19 cellular contexts compared by ENCODE assay signal in the genomic region with DNA sequence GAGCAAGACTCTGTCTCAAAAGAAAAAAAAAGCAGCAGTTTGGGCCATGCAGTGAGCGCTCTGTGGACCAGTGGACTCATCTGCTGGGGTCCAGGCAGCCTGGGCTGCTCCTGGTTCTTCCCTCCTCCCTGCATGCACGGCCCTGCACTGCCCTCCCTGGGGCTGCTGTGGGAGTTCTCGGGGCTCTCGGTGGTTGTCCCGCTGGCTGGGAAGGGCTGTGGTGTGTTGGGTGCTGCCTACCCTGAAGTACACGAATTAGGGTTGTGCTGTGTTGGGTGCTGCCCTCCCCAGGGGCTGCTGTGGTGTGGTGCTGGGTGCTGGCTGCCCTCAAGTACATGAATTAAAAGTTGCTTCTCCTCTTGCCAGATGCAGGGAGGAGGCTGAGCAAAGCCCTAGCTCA.
"Had no signal": no experiment of that assay in that cellular context is flagged by ENCODE, and none has a peak within 500 bp of the region (broad histone marks: within the 10 kb centered on the region; RNA-seq: fewer than 3 reads in every experiment).

No MANE protein-coding gene starts in this region.

- H3K9me3 ChIP-seq: ovary, stomach, thyroid gland, uterus had no signal

- H2AFZ ChIP-seq: hepatocyte had no signal

- FAIRE-seq: kidney had no signal

- H3K27me3 ChIP-seq: ovary, thyroid gland had no signal

- H3K4me3 ChIP-seq: hepatocyte, ovary, stomach, thyroid gland, uterus had no signal

- H3K27ac Mint-ChIP-seq: activated naive CD4-positive, alpha-beta T cell treated with anti-CD3 and anti-CD28 coated beads, Interleukin-2, amount 50 U/mL, for 72 hours; brain; dendritic cell treated with granulocyte-macrophage colony-stimulating factor and Interleukin-4, amounts not matched to agents 40 ng/mL and 50 ng/mL, for 4 days; effector memory CD8-positive, alpha-beta T cell; nephron progenitor cell had no signal

- H3K36me3 Mint-ChIP-seq: activated naive CD4-positive, alpha-beta T cell treated with anti-CD3 and anti-CD28 coated beads, Interleukin-2, amount 50 U/mL, for 72 hours; brain had no signal

- ATAC-seq: activated naive CD4-positive, alpha-beta T cell treated with anti-CD3 and anti-CD28 coated beads, Interleukin-2, amount 50 U/mL, for 72 hours; effector memory CD8-positive, alpha-beta T cell; left ventricle myocardium superior had no signal

- H3K27ac ChIP-seq: epithelial cell of prostate, hepatocyte, ovary, stomach, thyroid gland, uterus had no signal

- H3K4me1 ChIP-seq: stomach, thyroid gland, uterus had no signal

- DNase-seq: activated CD4-positive, alpha-beta T cell treated with anti-CD3 and anti-CD28 coated beads, Interleukin-2, amount 50 U/mL, for 4 hours; activated CD4-positive, CD25-positive, alpha-beta regulatory T cell treated with anti-CD3 and anti-CD28 coated beads, Interleukin-2, amount 50 U/mL, for 72 hours; activated T-cell treated with anti-CD3 and anti-CD28 coated beads, Interleukin-2, amount 50 U/mL, for 1 hour; amniotic stem cell; effector memory CD8-positive, alpha-beta T cell; kidney; left ventricle myocardium superior; mesenchymal stem cell; nephron progenitor cell; ovary; stimulated activated CD4-positive, alpha-beta T cell treated with anti-CD3 and anti-CD28 coated beads, Interleukin-4, amount 100 ng/mL, for 1 hour; stomach; thyroid gland; uterus had no signal

- H3K4me2 ChIP-seq: hepatocyte had no signal

- H3K4me1 Mint-ChIP-seq: brain, nephron progenitor cell had no signal

- H3K79me2 ChIP-seq: hepatocyte had no signal

- H3K9me3 Mint-ChIP-seq: activated naive CD4-positive, alpha-beta T cell treated with anti-CD3 and anti-CD28 coated beads, Interleukin-2, amount 50 U/mL, for 72 hours; dendritic cell treated with granulocyte-macrophage colony-stimulating factor and Interleukin-4, amounts not matched to agents 40 ng/mL and 50 ng/mL, for 4 days; effector memory CD8-positive, alpha-beta T cell; nephron progenitor cell had no signal

- H3K4me3 Mint-ChIP-seq: brain; dendritic cell treated with granulocyte-macrophage colony-stimulating factor and Interleukin-4, amounts not matched to agents 40 ng/mL and 50 ng/mL, for 4 days; effector memory CD8-positive, alpha-beta T cell; nephron progenitor cell had no signal

- H3K36me3 ChIP-seq: ovary, stomach, thyroid gland, uterus had no signal
